1 cellular context compared by ENCODE assay signal in genomic region chr13:54185785-54186184, GRCh38.
TF ChIP-seq lines count a peak whose summit lies in the region.

No MANE protein-coding gene starts in this region.

TF ChIP-seq in HepG2, 621 proteins besides CTCF, POLR2A, EP300 and RAD21:
- TF ChIP-seq ZNF335 (CRISPR knock-in tag; IDR thresholded peaks at IDR 0.05) (no peak), HOXA3 (CRISPR knock-in tag; IDR thresholded peaks at IDR 0.05) (no peak), ZNF589 (CRISPR knock-in tag; conservative IDR thresholded peaks at IDR 0.05) (no peak), ATM (IDR thresholded peaks at IDR 0.05; ENCODE audit: borderline replicate concordance) (no peak), GABPA (IDR thresholded peaks at IDR 0.05; ENCODE audit: low read depth, low read length) (no peak), GABPA (CRISPR knock-in tag; IDR thresholded peaks at IDR 0.05; ENCODE audit: low read depth) (no peak), ZNF543 (CRISPR knock-in tag; IDR thresholded peaks at IDR 0.05) (no peak), EEA1 (CRISPR knock-in tag; IDR thresholded peaks at IDR 0.05; ENCODE audit: borderline replicate concordance) (no peak), ATF4 (CRISPR knock-in tag; IDR thresholded peaks at IDR 0.05) (no peak), ASH2L (IDR thresholded peaks at IDR 0.05; ENCODE audit: insufficient read length, low read depth, low read length) (no peak), ATF5 (CRISPR knock-in tag; IDR thresholded peaks at IDR 0.05; ENCODE audit: low read depth) (no peak), ZBTB44 (CRISPR knock-in tag; IDR thresholded peaks at IDR 0.05) (no peak)
